In genomic region chr3:187130346-187131066, GRCh38 we compare ENCODE assay signal across 8 cellular contexts. TPM values are rescaled to one million over a fixed set of nuclear protein-coding genes. Genes with fewer than 3 reads are reported as not detected.
DNase-seq lines count a peak whose midpoint lies in the region; ATAC-seq and TF ChIP-seq lines count a peak whose summit lies in the region.

No MANE protein-coding gene starts in this region.

- peak overlapping the region in 6 of 10 donors; percentile 15 to 86 (median 51) for H3K27ac ChIP-seq in heart right ventricle

- no peak overlapping the region for H3K4me3 ChIP-seq in AG10803 (ENCODE audit: low read length)
- H3K4me3 ChIP-seq in heart right ventricle, result peak overlapping the region in 1 of 10 donors; percentile 20

- peak; percentile 24 for DNase-seq in AG10803 (ENCODE audit: low read depth)
- DNase-seq in HT1080 (ENCODE audit: low read depth), result peak; percentile 90
- peak; percentile 49 to 56 for DNase-seq in activated T-cell treated with anti-CD3 and anti-CD28 coated beads, Interleukin-2, amount 50 U/mL, for 48 hours
- DNase-seq in heart right ventricle, result no peak
- DNase-seq in SKM-1 (lab: John Stamatoyannopoulos, UW; ENCODE audit: unreplicated experiment), result no peak
- no peak for DNase-seq in DMS114 treated with DMSO at 0.1 percent for 48 hours (lab: John Stamatoyannopoulos, UW; ENCODE audit: unreplicated experiment)

- TF ChIP-seq CTCF in AG10803 (conservative IDR thresholded peaks at IDR 0.05; ENCODE audit: low read length), result no peak
- TF ChIP-seq CTCF in heart right ventricle (IDR thresholded peaks at IDR 0.05), result no peak

- H3K4me1 Mint-ChIP-seq in stimulated activated naive CD8-positive, alpha-beta T cell treated with anti-CD3 and anti-CD28 coated beads, Interleukin-15, Interleukin-2, amounts not matched to agents 100 ng/mL and 50 ng/mL, for 24 hours (ENCODE audit: low read depth), result peaks cover 37% of the 10 kb centered on the region

- peaks cover 12% of the 10 kb centered on the region for H3K9me3 Mint-ChIP-seq in stimulated activated naive CD8-positive, alpha-beta T cell treated with anti-CD3 and anti-CD28 coated beads, Interleukin-15, Interleukin-2, amounts not matched to agents 100 ng/mL and 50 ng/mL, for 24 hours

- no peaks in the 10 kb centered on the region for H3K27me3 ChIP-seq in heart right ventricle

- H3K4me1 ChIP-seq in heart right ventricle, result peaks cover 0 to 21% (median 0%) of the 10 kb centered on the region in 9 donors

- H3K36me3 Mint-ChIP-seq in stimulated activated naive CD8-positive, alpha-beta T cell treated with anti-CD3 and anti-CD28 coated beads, Interleukin-15, Interleukin-2, amounts not matched to agents 100 ng/mL and 50 ng/mL, for 24 hours (ENCODE audit: low read depth), result peaks cover 28% of the 10 kb centered on the region

- H3K9me3 ChIP-seq in heart right ventricle, result peaks cover 0 to 3% (median 0%) of the 10 kb centered on the region in 11 donors

- H3K27ac Mint-ChIP-seq in stimulated activated naive CD8-positive, alpha-beta T cell treated with anti-CD3 and anti-CD28 coated beads, Interleukin-15, Interleukin-2, amounts not matched to agents 100 ng/mL and 50 ng/mL, for 24 hours, result peak overlapping the region; percentile 95

- no peaks in the 10 kb centered on the region for H3K27me3 Mint-ChIP-seq in stimulated activated naive CD8-positive, alpha-beta T cell treated with anti-CD3 and anti-CD28 coated beads, Interleukin-15, Interleukin-2, amounts not matched to agents 100 ng/mL and 50 ng/mL, for 24 hours

- ATAC-seq in GM19468 (IDR thresholded peaks at IDR 0.05; ENCODE audit: extremely low read depth, unreplicated experiment) (peak; percentile 67), heart right ventricle (peak; percentile 43 to 92 (median 75))

- peak overlapping the region; percentile 63 for H3K4me3 Mint-ChIP-seq in stimulated activated naive CD8-positive, alpha-beta T cell treated with anti-CD3 and anti-CD28 coated beads, Interleukin-15, Interleukin-2, amounts not matched to agents 100 ng/mL and 50 ng/mL, for 24 hours

- H3K36me3 ChIP-seq in heart right ventricle, result no peaks in the 10 kb centered on the region

- 81 to 87% methylated on average over 5 of the region's 5 CpGs for WGBS in heart right ventricle, 2 donors

- intact Hi-C loops in heart right ventricle (cut with DNase I), result no loop called here

RNA-seq across cellular contexts. Expression of gene RPL39L, which starts 8.8 kb away (rescaled TPM):
- total RNA-seq in HT1080 (2014; rRNA removed; shearing (Covaris generic)), result not detected in 2 replicates
- polyA plus RNA-seq in HT1080 (2015; cell fraction: cytosol; rRNA removed), result not detected in 2 replicates
- not detected in 2 replicates for polyA plus RNA-seq in HT1080 (2015; cell fraction: nucleus; rRNA removed)
- total RNA-seq in heart right ventricle, result 1 to 10 TPM; 3.5 to 7.4 (median 5.6) TPM
- 10 to 100 TPM in 1 of 2 donors, under 1 TPM in 1; 0.44 to 17.8 TPM for polyA plus RNA-seq in heart right ventricle

Comparison
In these comparisons a context has a peak if more than half of its experiments do, and no peak if none do; other contexts are left out.
1. DNase-seq: peak in AG10803 (single experiment), HT1080 (single experiment) and activated T-cell treated with anti-CD3 and anti-CD28 coated beads, Interleukin-2, amount 50 U/mL, for 48 hours (2 of 2); none in heart right ventricle (0 of 2), SKM-1 (single experiment) and DMS114 treated with DMSO at 0.1 percent for 48 hours (single experiment).